ENCODE assay signal across 1 cellular context in genomic region chr17:29143894-29144293, GRCh38.
A peak's percentile ranks its signal among the peaks of the same experiment; 100 is the strongest.
TF ChIP-seq lines count a peak whose summit lies in the region.

No MANE protein-coding gene starts in this region.

TF ChIP-seq in HepG2, 621 proteins besides CTCF, POLR2A, EP300 and RAD21 (continued from another document):
- TF ChIP-seq, protein P1, sequence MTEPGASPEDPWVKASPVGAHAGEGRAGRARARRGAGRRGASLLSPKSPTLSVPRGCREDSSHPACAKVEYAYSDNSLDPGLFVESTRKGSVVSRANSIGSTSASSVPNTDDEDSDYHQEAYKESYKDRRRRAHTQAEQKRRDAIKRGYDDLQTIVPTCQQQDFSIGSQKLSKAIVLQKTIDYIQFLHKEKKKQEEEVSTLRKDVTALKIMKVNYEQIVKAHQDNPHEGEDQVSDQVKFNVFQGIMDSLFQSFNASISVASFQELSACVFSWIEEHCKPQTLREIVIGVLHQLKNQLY (CRISPR knock-in tag; IDR thresholded peaks at IDR 0.05) = no peak
- no peak for TF ChIP-seq ZNF841 (CRISPR knock-in tag; IDR thresholded peaks at IDR 0.05; ENCODE audit: borderline replicate concordance)
- TF ChIP-seq GPN1 (CRISPR knock-in tag; IDR thresholded peaks at IDR 0.05; ENCODE audit: borderline replicate concordance) = no peak
- TF ChIP-seq, protein P2, sequence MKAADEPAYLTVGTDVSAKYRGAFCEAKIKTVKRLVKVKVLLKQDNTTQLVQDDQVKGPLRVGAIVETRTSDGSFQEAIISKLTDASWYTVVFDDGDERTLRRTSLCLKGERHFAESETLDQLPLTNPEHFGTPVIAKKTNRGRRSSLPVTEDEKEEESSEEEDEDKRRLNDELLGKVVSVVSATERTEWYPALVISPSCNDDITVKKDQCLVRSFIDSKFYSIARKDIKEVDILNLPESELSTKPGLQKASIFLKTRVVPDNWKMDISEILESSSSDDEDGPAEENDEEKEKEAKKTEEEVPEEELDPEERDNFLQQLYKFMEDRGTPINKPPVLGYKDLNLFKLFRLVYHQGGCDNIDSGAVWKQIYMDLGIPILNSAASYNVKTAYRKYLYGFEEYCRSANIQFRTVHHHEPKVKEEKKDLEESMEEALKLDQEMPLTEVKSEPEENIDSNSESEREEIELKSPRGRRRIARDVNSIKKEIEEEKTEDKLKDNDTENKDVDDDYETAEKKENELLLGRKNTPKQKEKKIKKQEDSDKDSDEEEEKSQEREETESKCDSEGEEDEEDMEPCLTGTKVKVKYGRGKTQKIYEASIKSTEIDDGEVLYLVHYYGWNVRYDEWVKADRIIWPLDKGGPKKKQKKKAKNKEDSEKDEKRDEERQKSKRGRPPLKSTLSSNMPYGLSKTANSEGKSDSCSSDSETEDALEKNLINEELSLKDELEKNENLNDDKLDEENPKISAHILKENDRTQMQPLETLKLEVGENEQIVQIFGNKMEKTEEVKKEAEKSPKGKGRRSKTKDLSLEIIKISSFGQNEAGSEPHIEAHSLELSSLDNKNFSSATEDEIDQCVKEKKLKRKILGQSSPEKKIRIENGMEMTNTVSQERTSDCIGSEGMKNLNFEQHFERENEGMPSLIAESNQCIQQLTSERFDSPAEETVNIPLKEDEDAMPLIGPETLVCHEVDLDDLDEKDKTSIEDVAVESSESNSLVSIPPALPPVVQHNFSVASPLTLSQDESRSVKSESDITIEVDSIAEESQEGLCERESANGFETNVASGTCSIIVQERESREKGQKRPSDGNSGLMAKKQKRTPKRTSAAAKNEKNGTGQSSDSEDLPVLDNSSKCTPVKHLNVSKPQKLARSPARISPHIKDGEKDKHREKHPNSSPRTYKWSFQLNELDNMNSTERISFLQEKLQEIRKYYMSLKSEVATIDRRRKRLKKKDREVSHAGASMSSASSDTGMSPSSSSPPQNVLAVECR (CRISPR knock-in tag; IDR thresholded peaks at IDR 0.05; ENCODE audit: borderline replicate concordance) = peak; percentile 18; the same call in 1 of the 2 replicates
- no peak for TF ChIP-seq NR2F6 (IDR thresholded peaks at IDR 0.05)
- no peak for TF ChIP-seq NR2F6 (CRISPR knock-in tag; IDR thresholded peaks at IDR 0.05)
- TF ChIP-seq ZNF724P (CRISPR knock-in tag; IDR thresholded peaks at IDR 0.05; ENCODE audit: borderline replicate concordance) = no peak
- TF ChIP-seq SSRP1 (CRISPR knock-in tag; IDR thresholded peaks at IDR 0.05) = no peak
- TF ChIP-seq TARDBP (CRISPR knock-in tag; IDR thresholded peaks at IDR 0.05) = 0 out of 2 replicates have a peak, but pooled peaks have one; percentile 21
